In genomic region chr12:31257784-31258183, GRCh38 we compare ENCODE assay signal across 18 cellular contexts.
DNase-seq lines count a peak whose midpoint lies in the region; ATAC-seq and TF ChIP-seq lines count a peak whose summit lies in the region.
"Had no signal": no experiment of that assay in that cellular context is flagged by ENCODE, and none has a peak within 500 bp of the region (broad histone marks: within the 10 kb centered on the region; RNA-seq: fewer than 3 reads in every experiment).

No MANE protein-coding gene starts in this region.

- H3K36me3 ChIP-seq in GM23338 (ENCODE audit: insufficient read depth) (no peaks in the 10 kb centered on the region), esophagus muscularis mucosa (no peaks in the 10 kb centered on the region), hepatocyte (replicated peaks; ENCODE audit: insufficient read depth, low read depth) (no peaks in the 10 kb centered on the region)
- H3K36me3 ChIP-seq: BLaER1 treated with 17β-estradiol and CSF1 and Interleukin-3, amounts not matched to agents 10 nM and 100 nM had no signal

- TF ChIP-seq CTCF in GM23338 (conservative IDR thresholded peaks at IDR 0.05; ENCODE audit: low read depth in 2 of 2) (no peak), WTC11 (IDR thresholded peaks at IDR 0.05) (no peak), esophagus muscularis mucosa (IDR thresholded peaks at IDR 0.05) (no peak), hepatocyte (IDR thresholded peaks at IDR 0.05; ENCODE audit: poor library complexity) (no peak)

- H3K4me2 ChIP-seq in GM23338 (no peak overlapping the region), hepatocyte (no peak overlapping the region)
- H3K4me2 ChIP-seq: A549; BLaER1 treated with 17β-estradiol and CSF1 and Interleukin-3, amounts not matched to agents 10 nM and 100 nM had no signal

- POLR2A ChIA-PET in WTC11 (lab: Charles Lee) = no interaction called here

- WGBS in esophagus muscularis mucosa = 80% methylated on average over 6 of the region's 6 CpGs
- WGBS in hepatocyte (ENCODE audit: low lambda C conversion rate, missing lambda C conversion rate) = 72% methylated on average over 6 of the region's 6 CpGs

- H3K79me2 ChIP-seq in GM23338 (replicated peaks; ENCODE audit: insufficient read depth) (no peaks in the 10 kb centered on the region), hepatocyte (no peaks in the 10 kb centered on the region)

- H3K4me3 ChIP-seq in GM23338 (no peak overlapping the region), esophagus muscularis mucosa (no peak overlapping the region), hepatocyte (no peak overlapping the region)
- H3K4me3 ChIP-seq: A549; BLaER1 treated with 17β-estradiol and CSF1 and Interleukin-3, amounts not matched to agents 10 nM and 100 nM had no signal

- H2AFZ ChIP-seq in GM23338 = no peak overlapping the region
- no peak overlapping the region for H2AFZ ChIP-seq in hepatocyte

- H3K4me1 ChIP-seq in GM23338 (ENCODE audit: insufficient read depth) (peaks cover 22% of the 10 kb centered on the region), esophagus muscularis mucosa (no peaks in the 10 kb centered on the region), hepatocyte (ENCODE audit: insufficient read depth) (no peaks in the 10 kb centered on the region)
- H3K4me1 ChIP-seq: A549; BLaER1 treated with 17β-estradiol and CSF1 and Interleukin-3, amounts not matched to agents 10 nM and 100 nM; Caco-2 had no signal

- H3K4me3 Mint-ChIP-seq in GM23338 (no peak overlapping the region), WTC11 (no peak overlapping the region)
- H3K4me3 Mint-ChIP-seq: B cell; CD4-positive, alpha-beta T cell; CD8-positive, alpha-beta T cell had no signal

- H4K20me1 ChIP-seq in GM23338 (replicated peaks; ENCODE audit: insufficient read depth) (no peaks in the 10 kb centered on the region), hepatocyte (ENCODE audit: insufficient read depth, poor library complexity, severe bottlenecking) (no peaks in the 10 kb centered on the region)
- H4K20me1 ChIP-seq: BLaER1 treated with 17β-estradiol and CSF1 and Interleukin-3, amounts not matched to agents 10 nM and 100 nM had no signal

- CTCF ChIA-PET in WTC11 (lab: Charles Lee) = interaction anchor here (0.9 to 6.6 kb wide), 3 partner anchors 12 to 407 kb away, joined by 3 to 54 read pairs (median 3); no protein-coding TSS in a partner anchor

- H3K27me3 ChIP-seq in GM23338 (ENCODE audit: insufficient read depth) (no peaks in the 10 kb centered on the region), esophagus muscularis mucosa (no peaks in the 10 kb centered on the region), hepatocyte (no peaks in the 10 kb centered on the region)
- H3K27me3 ChIP-seq: BLaER1 treated with 17β-estradiol and CSF1 and Interleukin-3, amounts not matched to agents 10 nM and 100 nM had no signal

- H3K27ac ChIP-seq in GM23338 (ENCODE audit: low read depth) (no peak overlapping the region), esophagus muscularis mucosa (replicated peaks in 1 of 4) (no peak overlapping the region), hepatocyte (no peak overlapping the region)
- H3K27ac ChIP-seq: 22Rv1; A549; BLaER1 treated with 17β-estradiol and CSF1 and Interleukin-3, amounts not matched to agents 10 nM and 100 nM; C4-2B had no signal

- H3K9me3 Mint-ChIP-seq in GM23338 (no peaks in the 10 kb centered on the region), WTC11 (no peaks in the 10 kb centered on the region)
- H3K9me3 Mint-ChIP-seq: CD4-positive, alpha-beta T cell; CD8-positive, alpha-beta T cell had no signal

- no peak for TF ChIP-seq POLR2A in esophagus muscularis mucosa (IDR thresholded peaks at IDR 0.05; ENCODE audit: low read depth)

- H3K9me2 ChIP-seq in GM23338 (ENCODE audit: insufficient read depth) (no peaks in the 10 kb centered on the region), hepatocyte (replicated peaks; ENCODE audit: insufficient read depth) (no peaks in the 10 kb centered on the region)

- ATAC-seq in GM23338 = peak; percentile 38; the same call in 2 of the 3 replicates
- peak; percentile 38; the same call in 1 of the 2 replicates for ATAC-seq in WTC11
- ATAC-seq in activated CD4-positive, CD25-positive, alpha-beta regulatory T cell treated with anti-CD3 and anti-CD28 coated beads, Interleukin-2, amount 50 U/mL, for 24 hours = no peak
- ATAC-seq: A549; CD8-positive, alpha-beta T cell had no signal

- H3K36me3 Mint-ChIP-seq in GM23338 (ENCODE audit: low read depth) (no peaks in the 10 kb centered on the region), WTC11 (no peaks in the 10 kb centered on the region)
- H3K36me3 Mint-ChIP-seq: CD8-positive, alpha-beta T cell had no signal

- H3K27ac Mint-ChIP-seq in GM23338 (no peak overlapping the region), WTC11 (0 out of 2 replicates have a peak overlapping the region, but pooled peaks have one; percentile 44)
- H3K27ac Mint-ChIP-seq: B cell; CD4-positive, alpha-beta T cell; CD8-positive, alpha-beta T cell had no signal

- no peaks in the 10 kb centered on the region; the same call in 1 of the 2 replicates for H3F3A ChIP-seq in GM23338 (replicated peaks; ENCODE audit: low read depth)

- intact Hi-C loops in esophagus muscularis mucosa (cut with DNase I) = no loop called here

- H3K4me1 Mint-ChIP-seq in GM23338 (peaks cover 26% of the 10 kb centered on the region), WTC11 (peaks cover 28% of the 10 kb centered on the region)
- H3K4me1 Mint-ChIP-seq: B cell had no signal

- H3K9me3 ChIP-seq in esophagus muscularis mucosa (no peaks in the 10 kb centered on the region), hepatocyte (ENCODE audit: low read depth) (no peaks in the 10 kb centered on the region)
- H3K9me3 ChIP-seq: A549; BLaER1 treated with 17β-estradiol and CSF1 and Interleukin-3, amounts not matched to agents 10 nM and 100 nM; Caco-2 had no signal

- no peak for TF ChIP-seq EP300 in esophagus muscularis mucosa (IDR thresholded peaks at IDR 0.05)

- H3K27me3 Mint-ChIP-seq in GM23338 (ENCODE audit: insufficient read depth, low read depth, poor library complexity) (no peaks in the 10 kb centered on the region), WTC11 (ENCODE audit: low read depth) (no peaks in the 10 kb centered on the region)
- H3K27me3 Mint-ChIP-seq: B cell; CD4-positive, alpha-beta T cell had no signal

- DNase-seq in GM23338 (ENCODE audit: low spot score) (no peak), WTC11 (ENCODE audit: low spot score) (no peak), esophagus muscularis mucosa (ENCODE audit: extremely low spot score) (peak; percentile 72), NCI-H2081 (lab: John Stamatoyannopoulos, UW) (no peak), hepatocyte (ENCODE audit: low spot score) (no peak)
- DNase-seq: AML-193; Caco-2; Calu3; CD4-positive, alpha-beta T cell; CD8-positive, alpha-beta T cell; DMS79 treated with DMSO at 0.1 percent for 48 hours; GF-D8 had no signal

TF ChIP-seq in GM23338, 12 proteins besides CTCF, POLR2A, EP300 and RAD21:
- TF ChIP-seq ETS1 (IDR thresholded peaks at IDR 0.05) (no peak), JUNB (IDR thresholded peaks at IDR 0.05; ENCODE audit: unreplicated experiment) (no peak)
TF ChIP-seq in GM23338: peak in this region for 0.

TF ChIP-seq in WTC11, 78 proteins besides CTCF, POLR2A, EP300 and RAD21:
- TF ChIP-seq USF2 (CRISPR knock-in tag; IDR thresholded peaks at IDR 0.05) = no peak
- TF ChIP-seq IRF2 (CRISPR knock-in tag; IDR thresholded peaks at IDR 0.05; ENCODE audit: borderline replicate concordance, low read depth) = no peak
- TF ChIP-seq KAT7 (CRISPR knock-in tag; IDR thresholded peaks at IDR 0.05; ENCODE audit: borderline replicate concordance) = no peak
- no peak for TF ChIP-seq ZNF138 (CRISPR knock-in tag; conservative IDR thresholded peaks at IDR 0.05)
- no peak for TF ChIP-seq ZNF317 (CRISPR knock-in tag; IDR thresholded peaks at IDR 0.05; ENCODE audit: borderline replicate concordance, low read depth)
- no peak for TF ChIP-seq FOXP1 (CRISPR knock-in tag; IDR thresholded peaks at IDR 0.05; ENCODE audit: borderline replicate concordance)
- no peak for TF ChIP-seq PRRX2 (CRISPR knock-in tag; IDR thresholded peaks at IDR 0.05)
- TF ChIP-seq CBFB (CRISPR knock-in tag; IDR thresholded peaks at IDR 0.05; ENCODE audit: low read depth) = no peak
- TF ChIP-seq ATF2 (CRISPR knock-in tag; IDR thresholded peaks at IDR 0.05; ENCODE audit: borderline replicate concordance, low read depth) = no peak
- TF ChIP-seq NFYB (CRISPR knock-in tag; conservative IDR thresholded peaks at IDR 0.05; ENCODE audit: low read depth) = no peak

Comparison
In these comparisons a context has a peak if more than half of its experiments do, and no peak if none do; other contexts are left out.
1. ATAC-seq: peak in GM23338 (single experiment) and WTC11 (single experiment); none in activated CD4-positive, CD25-positive, alpha-beta regulatory T cell treated with anti-CD3 and anti-CD28 coated beads, Interleukin-2, amount 50 U/mL, for 24 hours (0 of 2).